16 cellular contexts compared by ENCODE assay signal in the genomic region with DNA sequence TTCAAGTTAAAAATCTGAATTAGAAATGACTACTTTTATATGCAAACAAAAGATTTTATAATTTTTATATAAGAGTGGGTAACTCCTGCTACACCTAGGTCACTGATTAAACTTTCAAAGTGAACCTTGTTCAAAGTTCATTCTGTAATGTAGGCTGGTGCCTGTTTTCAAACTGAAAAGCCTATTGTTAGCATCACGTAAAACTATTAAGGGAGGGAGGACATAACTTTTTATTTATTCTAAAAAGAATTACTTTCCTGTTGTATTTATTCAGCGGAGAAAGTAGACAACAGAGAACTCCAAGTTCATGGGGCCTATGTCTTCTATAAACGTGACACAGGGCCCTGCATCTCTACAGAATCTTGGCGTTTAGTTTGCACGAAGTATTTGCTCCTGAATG. TPM values are rescaled to one million over a fixed set of nuclear protein-coding genes. Genes with fewer than 3 reads are reported as not detected.
A peak's percentile ranks its signal among the peaks of the same experiment; 100 is the strongest.
DNase-seq lines count a peak whose midpoint lies in the region; ATAC-seq, FAIRE-seq and TF ChIP-seq lines count a peak whose summit lies in the region.
"Had no signal": no experiment of that assay in that cellular context is flagged by ENCODE, and none has a peak within 500 bp of the region (broad histone marks: within the 10 kb centered on the region; RNA-seq: fewer than 3 reads in every experiment).

No MANE protein-coding gene starts in this region.

- ATAC-seq in left colon (peak; percentile 66), mucosa of descending colon (peak; percentile 72), GM21367 (IDR thresholded peaks at IDR 0.05; ENCODE audit: unreplicated experiment) (no peak)
- ATAC-seq: HCT116 had no signal

- H3K36me3 ChIP-seq in mucosa of descending colon (ENCODE audit: low read depth) (no peaks in the 10 kb centered on the region), transverse colon (no peaks in the 10 kb centered on the region)

- TF ChIP-seq CTCF in mucosa of descending colon (IDR thresholded peaks at IDR 0.05) (no peak), transverse colon (IDR thresholded peaks at IDR 0.05) (no peak)

- intact Hi-C loops in left colon (cut with DNase I, micrococcal nuclease) (no loop called here), mucosa of descending colon (cut with DNase I, micrococcal nuclease) (no loop called here), transverse colon (cut with DNase I; ENCODE audit: low total_unique reads) (no loop called here)

- WGBS in transverse colon (ENCODE audit: low coverage in 1 of 2), 2 donors: 43 to 65% methylated on average over 5 of the region's 5 CpGs

- DNase-seq in left colon: no peak
- DNase-seq in mucosa of descending colon: no peak
- no peak for DNase-seq in transverse colon
- no peak for DNase-seq in NCI-H1417 treated with DMSO at 0.1 percent for 48 hours (lab: John Stamatoyannopoulos, UW)
- DNase-seq in urothelium cell line (ENCODE audit: low spot score): no peak
- DNase-seq: 8988T; AML-193; Caco-2; CD8-positive, alpha-beta memory T cell; DND-41; GDM1 had no signal

- peaks cover 12% of the 10 kb centered on the region for H3K4me1 ChIP-seq in mucosa of descending colon (ENCODE audit: low read depth)
- peaks cover 0 to 35% (median 18%) of the 10 kb centered on the region in 4 donors for H3K4me1 ChIP-seq in transverse colon
- H3K4me1 ChIP-seq: Caco-2 had no signal

- H3K27ac ChIP-seq in transverse colon: peak overlapping the region; percentile 76 to 84 (median 82)
- H3K27ac ChIP-seq: BLaER1 had no signal

- FAIRE-seq in colon (lab: Jason Lieb, UNC) (peak; percentile 69), urothelium cell line (lab: Jason Lieb, UNC) (no peak)
- FAIRE-seq: H54 had no signal

- in situ Hi-C loops in transverse colon (cut with MboI; ENCODE audit: low pct_ligation_motif_present in 1 of 4, low pct_unique_long_range_greater_than_20kb in 1 of 4, low sequenced_read_pairs in 3 of 4): no loop called here

- no peaks in the 10 kb centered on the region for H3K27me3 ChIP-seq in transverse colon
- H3K27me3 ChIP-seq: BLaER1 had no signal

- no peak for TF ChIP-seq EP300 in transverse colon (IDR thresholded peaks at IDR 0.05; ENCODE audit: low read depth)

- H3K9me3 ChIP-seq in mucosa of descending colon (no peaks in the 10 kb centered on the region), transverse colon (no peaks in the 10 kb centered on the region)
- H3K9me3 ChIP-seq: BLaER1, Caco-2 had no signal

- no peak for TF ChIP-seq POLR2A in transverse colon (IDR thresholded peaks at IDR 0.05)

- H3K4me3 ChIP-seq in mucosa of descending colon: no peak overlapping the region
- H3K4me3 ChIP-seq in transverse colon: no peak overlapping the region
- H3K4me3 ChIP-seq: BLaER1 had no signal

RNA-seq across cellular contexts. Expression of a gene that starts 27.4 kb away (rescaled TPM):
- 10 to 100 TPM; 62.0 to 79.7 TPM for total RNA-seq in left colon
- 100 to 1,000 TPM in 1 of 3 donors, 10 to 100 TPM in 2; 17.4 to 102 (median 54.1) TPM for total RNA-seq in mucosa of descending colon
- total RNA-seq in transverse colon: 10 to 100 TPM; 23.2 to 31.9 (median 29.7) TPM

RNA-seq across cellular contexts. Expression of a gene that starts 41.5 kb away (rescaled TPM):
- total RNA-seq in left colon: not detected
- not detected for total RNA-seq in mucosa of descending colon
- under 1 TPM in 1 of 4 donors, not detected in 3; 0.48 TPM for total RNA-seq in transverse colon
- total RNA-seq: CD8-positive, alpha-beta memory T cell had no signal
